25 cellular contexts compared by ENCODE assay signal in genomic region chr2:106547516-106547915, GRCh38.
"Had no signal": no experiment of that assay in that cellular context is flagged by ENCODE, and none has a peak within 500 bp of the region (broad histone marks: within the 10 kb centered on the region; RNA-seq: fewer than 3 reads in every experiment).

No MANE protein-coding gene starts in this region.

- H3K27ac ChIP-seq: esophagus muscularis mucosa, foreskin keratinocyte, gastroesophageal sphincter, heart left ventricle, hepatocyte, left lung, ovary, psoas muscle, sigmoid colon, skin epidermis, testis, tibial artery, upper lobe of left lung had no signal

- H2AFZ ChIP-seq: hepatocyte had no signal

- H3K79me2 ChIP-seq: hepatocyte had no signal

- H3K4me1 ChIP-seq: foreskin keratinocyte, left lung, psoas muscle, testis had no signal

- H3K4me3 ChIP-seq: esophagus muscularis mucosa, gastroesophageal sphincter, heart left ventricle, hepatocyte, left lung, mucosa of descending colon, ovary, psoas muscle, skin epidermis, spleen, testis, tibial artery, upper lobe of left lung had no signal

- H3K27me3 ChIP-seq: foreskin keratinocyte, hepatocyte, ovary, testis, tibial artery, upper lobe of left lung had no signal

- H3K9me3 ChIP-seq: esophagus muscularis mucosa, gastroesophageal sphincter, heart left ventricle, left lung, mucosa of descending colon, ovary, psoas muscle, sigmoid colon, spleen, testis, tibial artery, upper lobe of left lung had no signal

- DNase-seq: dermis blood vessel endothelial cell; effector memory CD4-positive, alpha-beta T cell; foreskin keratinocyte; left cardiac atrium; left lung; mesenchymal stem cell; naive thymus-derived CD4-positive, alpha-beta T cell; nephron progenitor cell; occipital lobe; ovary; psoas muscle; spleen; stimulated activated CD4-positive, alpha-beta T cell treated with anti-CD3 and anti-CD28 coated beads, Interleukin-4, amount 100 ng/mL, for 4 hours; stimulated activated naive CD8-positive, alpha-beta T cell treated with anti-CD3 and anti-CD28 coated beads, Interleukin-15, Interleukin-2, amounts not matched to agents 100 U/mL and 50 U/mL, for 24 hours; testis; tibial artery; upper lobe of left lung had no signal

- ATAC-seq: foreskin keratinocyte; gastroesophageal sphincter; left lung; mucosa of descending colon; naive thymus-derived CD4-positive, alpha-beta T cell; psoas muscle; stimulated activated memory B cell treated with anti-CD40 and anti-IgM and Interleukin-4, amounts not matched to agents 10 μg/mL and 1 μg/mL and 100 μg/mL, for 72 hours; stimulated activated naive CD8-positive, alpha-beta T cell treated with anti-CD3 and anti-CD28 coated beads, Interleukin-15, Interleukin-2, amounts not matched to agents 100 U/mL and 50 U/mL, for 24 hours had no signal

- H3K36me3 ChIP-seq: esophagus muscularis mucosa, gastroesophageal sphincter, heart left ventricle, left lung, ovary, sigmoid colon, spleen, tibial artery, upper lobe of left lung had no signal
